10 cellular contexts compared by ENCODE assay signal in the genomic region with DNA sequence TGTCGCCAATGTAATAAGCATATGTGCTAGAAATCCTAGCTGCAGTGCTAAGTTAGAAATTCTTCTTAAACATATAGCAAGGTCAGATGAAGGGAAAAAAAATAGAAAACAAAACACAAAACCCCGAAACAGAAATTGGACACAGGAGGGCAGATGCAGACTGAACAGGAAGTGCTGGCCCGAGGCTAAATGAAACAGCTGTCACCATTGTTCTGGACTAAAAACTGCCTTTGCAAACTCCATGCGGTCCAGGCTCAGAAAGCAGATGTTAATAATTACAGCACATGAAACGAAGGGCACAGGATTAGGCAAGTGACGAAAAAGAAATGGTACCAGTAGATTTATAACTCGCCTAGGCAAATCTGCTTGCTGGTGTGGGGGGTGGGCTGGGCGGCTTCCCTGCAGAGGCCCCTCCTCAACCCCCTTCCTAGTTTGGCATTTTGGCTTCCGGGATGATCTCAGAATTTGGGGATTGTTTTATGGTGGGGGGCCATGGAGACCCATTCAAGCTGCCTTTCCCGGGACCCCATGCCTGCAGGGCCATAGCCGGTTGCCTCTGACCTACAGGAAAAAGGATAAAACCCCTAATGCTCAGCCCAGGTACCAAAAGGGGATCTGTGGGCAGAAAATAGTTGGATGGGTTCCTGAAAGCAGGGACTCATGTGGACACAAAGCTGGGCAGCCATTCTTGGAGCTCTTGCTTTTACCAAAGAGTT. TPM values are rescaled to one million over a fixed set of nuclear protein-coding genes. Genes with fewer than 3 reads are reported as not detected.
DNase-seq lines count a peak whose midpoint lies in the region; ATAC-seq and TF ChIP-seq lines count a peak whose summit lies in the region.
"Had no signal": no experiment of that assay in that cellular context is flagged by ENCODE, and none has a peak within 500 bp of the region (broad histone marks: within the 10 kb centered on the region; RNA-seq: fewer than 3 reads in every experiment).

No MANE protein-coding gene starts in this region.

- no peak for TF ChIP-seq CTCF in Calu3 (IDR thresholded peaks at IDR 0.05; ENCODE audit: unreplicated experiment)

- BruUV-seq in Calu3 (replicated peaks; lab: Mats Ljungman, UMichigan): no TSS peak

- no peaks in the 10 kb centered on the region for H3K36me3 Mint-ChIP-seq in Calu3 (ENCODE audit: insufficient read depth, unreplicated experiment)

- H3K4me1 Mint-ChIP-seq in Calu3 (ENCODE audit: low read depth, unreplicated experiment): no peaks in the 10 kb centered on the region

- ATAC-seq in GM18511 (IDR thresholded peaks at IDR 0.05; ENCODE audit: unreplicated experiment): peak; percentile 91
- ATAC-seq in HG02973 (IDR thresholded peaks at IDR 0.05; ENCODE audit: unreplicated experiment): no peak

- H3K9me3 Mint-ChIP-seq in Calu3 (ENCODE audit: low read depth, unreplicated experiment): no peaks in the 10 kb centered on the region

- intact Hi-C loops in Calu3 (cut with micrococcal nuclease; ENCODE audit: unreplicated experiment): no loop called here

- no peak overlapping the region for H3K27ac Mint-ChIP-seq in Calu3 (ENCODE audit: unreplicated experiment)

- DNase-seq in H4 (ENCODE audit: low spot score) (peak; percentile 30), NCI-H2196 (lab: John Stamatoyannopoulos, UW; ENCODE audit: unreplicated experiment) (peak; percentile 19), left kidney (ENCODE audit: low read depth, low spot score) (peak; percentile 82), Calu3 (no peak), NOMO-1 treated with DMSO at 0.1 percent for 48 hours (lab: John Stamatoyannopoulos, UW; ENCODE audit: unreplicated experiment) (no peak), germinal center (ENCODE audit: low spot score) (no peak)
- DNase-seq: activated CD8-positive, alpha-beta memory T cell treated with anti-CD3 and anti-CD28 coated beads, Interleukin-2, amount 50 U/mL, for 4 hours; NCI-H2029 had no signal

- CTCF ChIA-PET in Calu3 (lab: Charles Lee): no interaction called here

- H3K27me3 Mint-ChIP-seq in Calu3 (ENCODE audit: unreplicated experiment): peaks cover 56% of the 10 kb centered on the region

- no peak overlapping the region for H3K4me3 Mint-ChIP-seq in Calu3 (ENCODE audit: low read depth, unreplicated experiment)

RNA-seq across cellular contexts. Expression of gene EMX2, which starts 39.2 kb away (rescaled TPM):
- not detected in 2 replicates for total RNA-seq in H4 (2014; rRNA removed; shearing (Covaris generic))
- not detected in 2 replicates for total RNA-seq in Calu3 (2022)

Comparison
In these comparisons a context has a peak if more than half of its experiments do, and no peak if none do; other contexts are left out.
1. DNase-seq: peak in H4 (single experiment), NCI-H2196 (single experiment) and left kidney (single experiment); none in Calu3 (single experiment), NOMO-1 treated with DMSO at 0.1 percent for 48 hours (single experiment) and germinal center (single experiment).